In the genomic region with DNA sequence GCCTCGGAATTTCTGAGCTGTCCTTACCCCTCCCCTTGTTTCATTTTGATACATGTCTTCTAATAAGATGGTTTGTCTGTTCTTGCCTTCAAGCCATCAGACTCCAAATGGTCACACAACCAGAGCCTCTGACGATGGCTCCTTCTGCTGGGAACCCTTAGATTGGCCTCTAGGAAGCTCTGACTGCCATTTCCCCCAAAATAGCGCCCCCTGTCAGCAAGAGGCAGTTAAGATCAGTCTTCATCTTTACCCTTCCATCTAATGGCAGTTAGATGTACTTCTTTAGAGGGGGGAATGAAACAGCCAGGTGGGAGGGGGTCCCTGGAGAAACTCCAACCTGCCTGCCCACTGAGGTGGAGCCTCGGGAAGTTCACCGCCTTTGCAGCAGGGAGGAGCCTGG, we compare ENCODE assay signal across 1 cellular context.
TF ChIP-seq lines count a peak whose summit lies in the region.

No MANE protein-coding gene starts in this region.

TF ChIP-seq in K562, 482 proteins besides CTCF, POLR2A, EP300 and RAD21 (continued from another document):
- TF ChIP-seq, protein P1, sequence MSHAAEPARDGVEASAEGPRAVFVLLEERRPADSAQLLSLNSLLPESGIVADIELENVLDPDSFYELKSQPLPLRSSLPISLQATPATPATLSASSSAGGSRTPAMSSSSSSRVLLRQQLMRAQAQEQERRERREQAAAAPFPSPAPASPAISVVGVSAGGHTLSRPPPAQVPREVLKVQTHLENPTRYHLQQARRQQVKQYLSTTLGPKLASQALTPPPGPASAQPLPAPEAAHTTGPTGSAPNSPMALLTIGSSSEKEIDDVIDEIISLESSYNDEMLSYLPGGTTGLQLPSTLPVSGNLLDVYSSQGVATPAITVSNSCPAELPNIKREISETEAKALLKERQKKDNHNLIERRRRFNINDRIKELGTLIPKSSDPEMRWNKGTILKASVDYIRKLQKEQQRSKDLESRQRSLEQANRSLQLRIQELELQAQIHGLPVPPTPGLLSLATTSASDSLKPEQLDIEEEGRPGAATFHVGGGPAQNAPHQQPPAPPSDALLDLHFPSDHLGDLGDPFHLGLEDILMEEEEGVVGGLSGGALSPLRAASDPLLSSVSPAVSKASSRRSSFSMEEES (CRISPR knock-in tag; IDR thresholded peaks at IDR 0.05), result no peak
- TF ChIP-seq JUND (IDR thresholded peaks at IDR 0.05; ENCODE audit: borderline replicate concordance, low read depth, low read length), result no peak
- no peak for TF ChIP-seq JUND (tag; IDR thresholded peaks at IDR 0.05; ENCODE audit: borderline replicate concordance, low read depth, low read length)
TF ChIP-seq in K562: peak in this region for 3.
